Comparison of ENCODE assay signal across 29 cellular contexts in the genomic region with DNA sequence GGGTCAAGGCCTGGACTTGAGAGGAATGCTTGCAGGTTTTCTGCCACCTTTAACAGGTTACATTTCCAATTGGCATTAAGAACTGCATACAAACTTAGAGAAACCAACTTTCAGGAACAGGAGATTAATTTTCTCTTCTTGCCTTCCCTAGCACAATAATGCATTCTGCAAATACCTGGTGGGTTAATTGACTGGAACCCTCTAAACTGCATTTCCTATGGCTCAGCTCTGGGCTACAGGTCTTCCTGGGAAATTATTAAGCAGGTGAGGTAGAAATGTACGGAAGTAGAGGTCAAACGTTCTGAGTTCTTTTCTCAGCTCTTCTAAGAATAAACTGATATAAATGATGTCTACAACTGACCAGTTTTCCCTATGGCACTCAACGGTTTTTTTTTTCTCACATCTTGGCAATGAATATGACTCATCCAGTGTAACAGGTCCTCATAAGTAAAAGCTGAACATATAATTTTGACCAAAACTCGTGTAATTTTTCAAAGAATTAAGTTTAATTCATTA.
"Had no signal": no experiment of that assay in that cellular context is flagged by ENCODE, and none has a peak within 500 bp of the region (broad histone marks: within the 10 kb centered on the region; RNA-seq: fewer than 3 reads in every experiment).

No MANE protein-coding gene starts in this region.

- H3K4me1 Mint-ChIP-seq: endodermal cell; naive B cell; stimulated activated memory B cell treated with anti-CD40 and anti-IgM and Interleukin-4, amounts not matched to agents 10 μg/mL and 1 μg/mL and 100 μg/mL, for 72 hours had no signal

- H3K27me3 Mint-ChIP-seq: dendritic cell treated with granulocyte-macrophage colony-stimulating factor and Interleukin-4, amounts not matched to agents 40 ng/mL and 50 ng/mL, for 4 days; natural killer cell treated with Interleukin-12 subunit alpha and Interleukin-12 subunit beta and Interleukin-15 and Interleukin-18, amount 100 ng/mL, for 72 hours; type B pancreatic cell had no signal

- H3K9me3 Mint-ChIP-seq: dendritic cell treated with granulocyte-macrophage colony-stimulating factor and Interleukin-4, amounts not matched to agents 40 ng/mL and 50 ng/mL, for 4 days; endodermal cell; naive B cell; natural killer cell treated with Interleukin-12 subunit alpha and Interleukin-12 subunit beta and Interleukin-15 and Interleukin-18, amount 100 ng/mL, for 72 hours; neural progenitor cell; stimulated activated memory B cell treated with anti-CD40 and anti-IgM and Interleukin-4, amounts not matched to agents 10 μg/mL and 1 μg/mL and 100 μg/mL, for 72 hours had no signal

- H3K4me2 ChIP-seq: neural progenitor cell had no signal

- H2AFZ ChIP-seq: neural progenitor cell had no signal

- H3K4me3 ChIP-seq: colonic mucosa, esophagus muscularis mucosa, gastroesophageal sphincter, heart left ventricle, lower lobe of right lung, mucosa of descending colon, neural progenitor cell, prostate gland, sigmoid colon, spleen, testis, tibial artery had no signal

- H3K9ac ChIP-seq: neural progenitor cell had no signal

- H3K9me3 ChIP-seq: colonic mucosa, esophagus muscularis mucosa, gastroesophageal sphincter, heart left ventricle, lower lobe of right lung, mucosa of descending colon, prostate gland, sigmoid colon, spleen, testis, tibial artery had no signal

- H3K36me3 ChIP-seq: colonic mucosa, esophagus muscularis mucosa, gastroesophageal sphincter, heart left ventricle, lower lobe of right lung, neural progenitor cell, prostate gland, sigmoid colon, spleen, tibial artery had no signal

- H3K4me3 Mint-ChIP-seq: dendritic cell treated with granulocyte-macrophage colony-stimulating factor and Interleukin-4, amounts not matched to agents 40 ng/mL and 50 ng/mL, for 4 days; endodermal cell; naive B cell; natural killer cell treated with Interleukin-12 subunit alpha and Interleukin-12 subunit beta and Interleukin-15 and Interleukin-18, amount 100 ng/mL, for 72 hours; neural progenitor cell; stimulated activated memory B cell treated with anti-CD40 and anti-IgM and Interleukin-4, amounts not matched to agents 10 μg/mL and 1 μg/mL and 100 μg/mL, for 72 hours; type B pancreatic cell had no signal

- H3K27ac ChIP-seq: colonic mucosa, epithelial cell of prostate, esophagus muscularis mucosa, foreskin keratinocyte, gastroesophageal sphincter, heart left ventricle, lower lobe of right lung, neural progenitor cell, prostate gland, sigmoid colon, spleen, testis, tibial artery had no signal

- H3K4me1 ChIP-seq: colonic mucosa, foreskin keratinocyte, lower lobe of right lung, neural progenitor cell, prostate gland, spleen had no signal

- H3K27me3 ChIP-seq: colonic mucosa, esophagus muscularis mucosa, foreskin keratinocyte, gastroesophageal sphincter, heart left ventricle, neural progenitor cell, sigmoid colon, spleen, testis, tibial artery had no signal

- H3K36me3 Mint-ChIP-seq: naive B cell; natural killer cell treated with Interleukin-12 subunit alpha and Interleukin-12 subunit beta and Interleukin-15 and Interleukin-18, amount 100 ng/mL, for 72 hours; neural progenitor cell; stimulated activated memory B cell treated with anti-CD40 and anti-IgM and Interleukin-4, amounts not matched to agents 10 μg/mL and 1 μg/mL and 100 μg/mL, for 72 hours had no signal

- DNase-seq: colonic mucosa; effector CD8-positive, alpha-beta T cell; endodermal cell; foreskin keratinocyte; heart left ventricle; hippocampal formation; left colon; left ventricle myocardium superior; lower lobe of right lung; mucosa of descending colon; naive B cell; right cardiac atrium; sigmoid colon; spleen; stimulated activated CD4-positive, alpha-beta T cell treated with anti-CD3 and anti-CD28 coated beads, Interleukin-4, amount 100 ng/mL, for 4 hours; stimulated activated naive CD8-positive, alpha-beta T cell treated with anti-CD3 and anti-CD28 coated beads, Interleukin-15, Interleukin-2, amounts not matched to agents 100 U/mL and 50 U/mL, for 24 hours; substantia nigra; testis; tibial artery had no signal

- FAIRE-seq: islet of Langerhans had no signal

- H3K27ac Mint-ChIP-seq: dendritic cell treated with granulocyte-macrophage colony-stimulating factor and Interleukin-4, amounts not matched to agents 40 ng/mL and 50 ng/mL, for 4 days; endodermal cell; naive B cell; natural killer cell treated with Interleukin-12 subunit alpha and Interleukin-12 subunit beta and Interleukin-15 and Interleukin-18, amount 100 ng/mL, for 72 hours; neural progenitor cell; stimulated activated memory B cell treated with anti-CD40 and anti-IgM and Interleukin-4, amounts not matched to agents 10 μg/mL and 1 μg/mL and 100 μg/mL, for 72 hours had no signal
